Comparison of ENCODE assay signal across 3 cellular contexts in genomic region chr5:17256839-17257238, GRCh38.
TF ChIP-seq lines count a peak whose summit lies in the region.

No MANE protein-coding gene starts in this region.

TF ChIP-seq in A549, 52 proteins besides CTCF, POLR2A, EP300 and RAD21:
- no peak for TF ChIP-seq CEBPB (IDR thresholded peaks at IDR 0.05)
- peak; percentile 71 for TF ChIP-seq MAFK (IDR thresholded peaks at IDR 0.05; ENCODE audit: partially characterized antibody)
- TF ChIP-seq EHMT2 (IDR thresholded peaks at IDR 0.05; ENCODE audit: low read depth), result no peak
- no peak for TF ChIP-seq HDAC2 (IDR thresholded peaks at IDR 0.05)
TF ChIP-seq in A549: peak in this region for 1.

TF ChIP-seq in IMR-90, 13 proteins besides CTCF, POLR2A, EP300 and RAD21:
- TF ChIP-seq CEBPB (IDR thresholded peaks at IDR 0.05; ENCODE audit: low read depth, low read length) (no peak), MAFK (IDR thresholded peaks at IDR 0.05; ENCODE audit: low read depth, low read length) (peak; percentile 42)

TF ChIP-seq in GM12878, 131 proteins besides CTCF, POLR2A, EP300 and RAD21:
- TF ChIP-seq STAT3 (IDR thresholded peaks at IDR 0.05; ENCODE audit: low read depth, low read length) (no peak), NKRF (conservative IDR thresholded peaks at IDR 0.05) (no peak), KAT2A (conservative IDR thresholded peaks at IDR 0.05; ENCODE audit: control insufficient read depth, low read depth, low read length) (no peak), NFIC (IDR thresholded peaks at IDR 0.05; ENCODE audit: low read depth, low read length) (no peak), TCF12 (IDR thresholded peaks at IDR 0.05; ENCODE audit: low read depth, low read length) (no peak), ATF7 (IDR thresholded peaks at IDR 0.05; ENCODE audit: low read depth) (no peak), PAX5 (IDR thresholded peaks at IDR 0.05; ENCODE audit: borderline replicate concordance, low read depth, low read length) (no peak), PAX8 (IDR thresholded peaks at IDR 0.05) (no peak), E2F8 (IDR thresholded peaks at IDR 0.05; ENCODE audit: low read depth, partially characterized antibody) (no peak), CBX3 (IDR thresholded peaks at IDR 0.05; ENCODE audit: borderline replicate concordance, low read depth) (no peak), ZNF207 (IDR thresholded peaks at IDR 0.05; ENCODE audit: borderline replicate concordance) (no peak), EZH2 (IDR thresholded peaks at IDR 0.05; ENCODE audit: borderline replicate concordance, control insufficient read depth, low read depth, low read length) (no peak), POLR2AphosphoS2 (IDR thresholded peaks at IDR 0.05; ENCODE audit: low read depth, low read length) (no peak), SRF (IDR thresholded peaks at IDR 0.05; ENCODE audit: low read depth in 2 of 2, low read length in 2 of 2) (no peak), SPI1 (IDR thresholded peaks at IDR 0.05; ENCODE audit: borderline replicate concordance, insufficient read depth, low read depth, low read length) (no peak), SUZ12 (IDR thresholded peaks at IDR 0.05; ENCODE audit: unreplicated experiment) (no peak)
- TF ChIP-seq, protein P1, sequence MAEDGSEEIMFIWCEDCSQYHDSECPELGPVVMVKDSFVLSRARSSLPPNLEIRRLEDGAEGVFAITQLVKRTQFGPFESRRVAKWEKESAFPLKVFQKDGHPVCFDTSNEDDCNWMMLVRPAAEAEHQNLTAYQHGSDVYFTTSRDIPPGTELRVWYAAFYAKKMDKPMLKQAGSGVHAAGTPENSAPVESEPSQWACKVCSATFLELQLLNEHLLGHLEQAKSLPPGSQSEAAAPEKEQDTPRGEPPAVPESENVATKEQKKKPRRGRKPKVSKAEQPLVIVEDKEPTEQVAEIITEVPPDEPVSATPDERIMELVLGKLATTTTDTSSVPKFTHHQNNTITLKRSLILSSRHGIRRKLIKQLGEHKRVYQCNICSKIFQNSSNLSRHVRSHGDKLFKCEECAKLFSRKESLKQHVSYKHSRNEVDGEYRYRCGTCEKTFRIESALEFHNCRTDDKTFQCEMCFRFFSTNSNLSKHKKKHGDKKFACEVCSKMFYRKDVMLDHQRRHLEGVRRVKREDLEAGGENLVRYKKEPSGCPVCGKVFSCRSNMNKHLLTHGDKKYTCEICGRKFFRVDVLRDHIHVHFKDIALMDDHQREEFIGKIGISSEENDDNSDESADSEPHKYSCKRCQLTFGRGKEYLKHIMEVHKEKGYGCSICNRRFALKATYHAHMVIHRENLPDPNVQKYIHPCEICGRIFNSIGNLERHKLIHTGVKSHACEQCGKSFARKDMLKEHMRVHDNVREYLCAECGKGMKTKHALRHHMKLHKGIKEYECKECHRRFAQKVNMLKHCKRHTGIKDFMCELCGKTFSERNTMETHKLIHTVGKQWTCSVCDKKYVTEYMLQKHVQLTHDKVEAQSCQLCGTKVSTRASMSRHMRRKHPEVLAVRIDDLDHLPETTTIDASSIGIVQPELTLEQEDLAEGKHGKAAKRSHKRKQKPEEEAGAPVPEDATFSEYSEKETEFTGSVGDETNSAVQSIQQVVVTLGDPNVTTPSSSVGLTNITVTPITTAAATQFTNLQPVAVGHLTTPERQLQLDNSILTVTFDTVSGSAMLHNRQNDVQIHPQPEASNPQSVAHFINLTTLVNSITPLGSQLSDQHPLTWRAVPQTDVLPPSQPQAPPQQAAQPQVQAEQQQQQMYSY (CRISPR knock-in tag; IDR thresholded peaks at IDR 0.05), result no peak
- TF ChIP-seq, protein P2, sequence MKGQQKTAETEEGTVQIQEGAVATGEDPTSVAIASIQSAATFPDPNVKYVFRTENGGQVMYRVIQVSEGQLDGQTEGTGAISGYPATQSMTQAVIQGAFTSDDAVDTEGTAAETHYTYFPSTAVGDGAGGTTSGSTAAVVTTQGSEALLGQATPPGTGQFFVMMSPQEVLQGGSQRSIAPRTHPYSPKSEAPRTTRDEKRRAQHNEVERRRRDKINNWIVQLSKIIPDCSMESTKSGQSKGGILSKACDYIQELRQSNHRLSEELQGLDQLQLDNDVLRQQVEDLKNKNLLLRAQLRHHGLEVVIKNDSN (IDR thresholded peaks at IDR 0.05; ENCODE audit: borderline replicate concordance, extremely low read length, insufficient read depth, low read depth, low read length), result no peak
